In the genomic region with DNA sequence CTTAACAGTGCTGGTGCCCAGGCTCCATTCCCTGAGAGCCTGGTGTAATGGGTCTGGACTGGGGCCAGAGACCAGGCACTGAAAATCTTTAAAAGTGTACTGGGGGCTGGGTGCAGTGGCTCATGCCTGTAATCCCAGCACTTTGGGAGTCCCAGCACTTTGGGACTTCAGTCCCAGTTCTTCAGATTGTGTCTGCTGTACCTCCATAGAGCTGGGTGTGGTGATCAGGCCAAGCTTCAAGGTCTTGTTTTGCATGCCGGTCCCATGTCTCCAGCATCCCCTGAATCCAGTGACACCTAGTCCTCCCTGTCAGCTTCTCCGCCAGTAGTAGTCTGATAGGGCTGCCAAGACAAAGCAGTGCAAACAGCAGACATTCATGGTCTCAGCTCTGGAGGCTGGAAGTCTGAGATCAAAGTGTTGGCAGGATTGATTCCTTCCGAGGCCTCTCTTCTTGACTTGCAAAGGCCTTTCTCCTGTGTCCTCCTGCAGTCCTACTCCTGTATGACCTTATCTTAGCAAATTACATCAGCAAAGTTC, we compare ENCODE assay signal across 23 cellular contexts.
"Had no signal": no experiment of that assay in that cellular context is flagged by ENCODE, and none has a peak within 500 bp of the region (broad histone marks: within the 10 kb centered on the region; RNA-seq: fewer than 3 reads in every experiment).

No MANE protein-coding gene starts in this region.

- H3K4me1 Mint-ChIP-seq: activated CD4-positive, alpha-beta T cell treated with anti-CD3 and anti-CD28 coated beads for 36 hours; activated naive CD8-positive, alpha-beta T cell treated with anti-CD3 and anti-CD28 coated beads, Interleukin-2, amount 10 ng/mL, durations not matched to agents 7 days and 5 days had no signal

- H3K4me3 ChIP-seq: adrenal gland, Peyer's patch, SJCRH30 had no signal

- H3K27me3 Mint-ChIP-seq: activated CD4-positive, alpha-beta T cell treated with anti-CD3 and anti-CD28 coated beads for 36 hours; activated CD8-positive, alpha-beta T cell treated with anti-CD3 and anti-CD28 coated beads for 36 hours; activated naive CD8-positive, alpha-beta T cell treated with anti-CD3 and anti-CD28 coated beads, Interleukin-2, amount 10 ng/mL, durations not matched to agents 7 days and 5 days had no signal

- H3K9ac ChIP-seq: SK-N-SH had no signal

- H3K9me3 Mint-ChIP-seq: activated CD8-positive, alpha-beta T cell treated with anti-CD3 and anti-CD28 coated beads for 36 hours; activated naive CD8-positive, alpha-beta T cell treated with anti-CD3 and anti-CD28 coated beads, Interleukin-2, amount 10 ng/mL, durations not matched to agents 7 days and 5 days had no signal

- H3K27ac Mint-ChIP-seq: activated CD4-positive, alpha-beta T cell treated with anti-CD3 and anti-CD28 coated beads for 36 hours; activated CD8-positive, alpha-beta T cell treated with anti-CD3 and anti-CD28 coated beads for 36 hours; activated naive CD8-positive, alpha-beta T cell treated with anti-CD3 and anti-CD28 coated beads, Interleukin-2, amount 10 ng/mL, durations not matched to agents 7 days and 5 days had no signal

- H3K27me3 ChIP-seq: adrenal gland, Peyer's patch, SJCRH30 had no signal

- H3K27ac ChIP-seq: adrenal gland, Peyer's patch, RWPE1, SJCRH30, VCaP had no signal

- H3K4me1 ChIP-seq: adrenal gland, Peyer's patch, SJCRH30 had no signal

- H3K4me2 ChIP-seq: SK-N-SH had no signal

- H3K9me3 ChIP-seq: adrenal gland, Peyer's patch, SJCRH30, SK-N-SH had no signal

- H3K36me3 ChIP-seq: adrenal gland, Peyer's patch, SJCRH30 had no signal

- H3K4me3 Mint-ChIP-seq: activated CD4-positive, alpha-beta T cell treated with anti-CD3 and anti-CD28 coated beads for 36 hours; activated CD8-positive, alpha-beta T cell treated with anti-CD3 and anti-CD28 coated beads for 36 hours; activated naive CD8-positive, alpha-beta T cell treated with anti-CD3 and anti-CD28 coated beads, Interleukin-2, amount 10 ng/mL, durations not matched to agents 7 days and 5 days had no signal

- H3K36me3 Mint-ChIP-seq: activated naive CD8-positive, alpha-beta T cell treated with anti-CD3 and anti-CD28 coated beads, Interleukin-2, amount 10 ng/mL, durations not matched to agents 7 days and 5 days had no signal

- ATAC-seq: activated CD4-positive, alpha-beta T cell treated with anti-CD3 and anti-CD28 coated beads for 36 hours; activated CD8-positive, alpha-beta T cell treated with anti-CD3 and anti-CD28 coated beads for 36 hours had no signal

- DNase-seq: activated CD4-positive, alpha-beta T cell treated with anti-CD3 and anti-CD28 coated beads for 36 hours; activated CD8-positive, alpha-beta memory T cell treated with anti-CD3 and anti-CD28 coated beads, Interleukin-2, amount 50 U/mL, for 48 hours; activated CD8-positive, alpha-beta T cell treated with anti-CD3 and anti-CD28 coated beads for 36 hours; activated naive CD4-positive, alpha-beta T cell treated with anti-CD3 and anti-CD28 coated beads, Interleukin-2, amount 50 U/mL, for 16 hours; activated naive CD8-positive, alpha-beta T cell treated with anti-CD3 and anti-CD28 coated beads, Interleukin-2, amount 10 ng/mL, durations not matched to agents 7 days and 5 days; activated T-cell treated with anti-CD3 and anti-CD28 coated beads, Interleukin-2, amount 50 U/mL, for 1 hour; adrenal gland; anterior cingulate cortex; Kasumi-1; NCI-H1417; NCI-H1930; NCI-H2171; NCI-H226; NCI-H510A; NCI-H82; OCI-M1; Peyer's patch; Right ventricle myocardium superior; SJCRH30; SK-N-SH; T-helper 1 cell had no signal
